In genomic region chr17:62705781-62706597, GRCh38 we compare ENCODE assay signal across 9 cellular contexts.
DNase-seq lines count a peak whose midpoint lies in the region; ATAC-seq and TF ChIP-seq lines count a peak whose summit lies in the region.
"Had no signal": no experiment of that assay in that cellular context is flagged by ENCODE, and none has a peak within 500 bp of the region (broad histone marks: within the 10 kb centered on the region; RNA-seq: fewer than 3 reads in every experiment).

No MANE protein-coding gene starts in this region.

- H3K36me3 ChIP-seq in NT2/D1 (ENCODE audit: insufficient read depth, insufficient read length, low read length) = no peaks in the 10 kb centered on the region

- no peak overlapping the region for H3K27ac ChIP-seq in foreskin keratinocyte

- H3K27me3 ChIP-seq in NT2/D1 (ENCODE audit: insufficient read depth, insufficient read length) (peaks cover 78% of the 10 kb centered on the region), foreskin keratinocyte (no peaks in the 10 kb centered on the region)

- H3K27ac Mint-ChIP-seq in nephron progenitor cell = no peak overlapping the region
- H3K27ac Mint-ChIP-seq in activated naive CD8-positive, alpha-beta T cell treated with anti-CD3 and anti-CD28 coated beads for 36 hours = no peak overlapping the region

- TF ChIP-seq CTCF in fibroblast of mammary gland (conservative IDR thresholded peaks at IDR 0.05; ENCODE audit: control insufficient read depth, insufficient read depth, low read depth, low read length) (no peak), nephron progenitor cell (IDR thresholded peaks at IDR 0.05) (no peak), foreskin keratinocyte (conservative IDR thresholded peaks at IDR 0.05) (no peak)

- peak overlapping the region; percentile 79 for H3K9ac ChIP-seq in NT2/D1 (ENCODE audit: insufficient read length, low read depth)

- no peak for ATAC-seq in HG03571 (IDR thresholded peaks at IDR 0.05; ENCODE audit: unreplicated experiment)
- no peak for ATAC-seq in foreskin keratinocyte
- no peak for ATAC-seq in HG03442 (IDR thresholded peaks at IDR 0.05; ENCODE audit: unreplicated experiment)

- H3K27me3 Mint-ChIP-seq in nephron progenitor cell (ENCODE audit: low read depth, poor library complexity) = peaks cover 45% of the 10 kb centered on the region
- H3K27me3 Mint-ChIP-seq in activated naive CD8-positive, alpha-beta T cell treated with anti-CD3 and anti-CD28 coated beads for 36 hours = peaks cover 23% of the 10 kb centered on the region

- peak overlapping the region; percentile 48 for H3K4me3 ChIP-seq in NT2/D1 (ENCODE audit: insufficient read length, low read depth)
- H3K4me3 ChIP-seq in fibroblast of mammary gland (ENCODE audit: control insufficient read depth, low read depth, low read length) = peak overlapping the region; percentile 62

- peaks cover 36% of the 10 kb centered on the region for H3K4me1 Mint-ChIP-seq in nephron progenitor cell
- H3K4me1 Mint-ChIP-seq in activated naive CD8-positive, alpha-beta T cell treated with anti-CD3 and anti-CD28 coated beads for 36 hours = peaks cover 13% of the 10 kb centered on the region

- H3K9me3 Mint-ChIP-seq in nephron progenitor cell = peaks cover 31% of the 10 kb centered on the region
- H3K9me3 Mint-ChIP-seq in activated naive CD8-positive, alpha-beta T cell treated with anti-CD3 and anti-CD28 coated beads for 36 hours = peaks cover 4% of the 10 kb centered on the region

- peak overlapping the region; percentile 83 for H3K4me3 Mint-ChIP-seq in nephron progenitor cell
- no peak overlapping the region for H3K4me3 Mint-ChIP-seq in activated naive CD8-positive, alpha-beta T cell treated with anti-CD3 and anti-CD28 coated beads for 36 hours

- peaks cover 5% of the 10 kb centered on the region for H3K36me3 Mint-ChIP-seq in nephron progenitor cell (ENCODE audit: low read depth)
- no peaks in the 10 kb centered on the region for H3K36me3 Mint-ChIP-seq in activated naive CD8-positive, alpha-beta T cell treated with anti-CD3 and anti-CD28 coated beads for 36 hours

- H3K4me1 ChIP-seq in NT2/D1 (ENCODE audit: insufficient read depth, insufficient read length) (peaks cover 20% of the 10 kb centered on the region), foreskin keratinocyte (peaks cover 14% of the 10 kb centered on the region)

- DNase-seq in Ammon's horn (ENCODE audit: low spot score) (peak; percentile 89), NT2/D1 (ENCODE audit: low read depth, low spot score) (peak; percentile 63), fibroblast of mammary gland (ENCODE audit: low read depth) (peak; percentile 42), nephron progenitor cell (no peak), foreskin keratinocyte (no peak)
- no peak for DNase-seq in activated naive CD8-positive, alpha-beta T cell treated with anti-CD3 and anti-CD28 coated beads for 36 hours
- DNase-seq: SW 1271 had no signal

- H3K9me3 ChIP-seq in NT2/D1 (ENCODE audit: insufficient read depth, low read length) = peaks cover 19% of the 10 kb centered on the region

Comparison
In these comparisons a context has a peak if more than half of its experiments do, and no peak if none do; other contexts are left out.
1. DNase-seq: peak in Ammon's horn (single experiment), NT2/D1 (single experiment) and fibroblast of mammary gland (single experiment); none in nephron progenitor cell (single experiment), foreskin keratinocyte (0 of 2) and activated naive CD8-positive, alpha-beta T cell treated with anti-CD3 and anti-CD28 coated beads for 36 hours (single experiment).